6 cellular contexts compared by ENCODE assay signal in the genomic region with DNA sequence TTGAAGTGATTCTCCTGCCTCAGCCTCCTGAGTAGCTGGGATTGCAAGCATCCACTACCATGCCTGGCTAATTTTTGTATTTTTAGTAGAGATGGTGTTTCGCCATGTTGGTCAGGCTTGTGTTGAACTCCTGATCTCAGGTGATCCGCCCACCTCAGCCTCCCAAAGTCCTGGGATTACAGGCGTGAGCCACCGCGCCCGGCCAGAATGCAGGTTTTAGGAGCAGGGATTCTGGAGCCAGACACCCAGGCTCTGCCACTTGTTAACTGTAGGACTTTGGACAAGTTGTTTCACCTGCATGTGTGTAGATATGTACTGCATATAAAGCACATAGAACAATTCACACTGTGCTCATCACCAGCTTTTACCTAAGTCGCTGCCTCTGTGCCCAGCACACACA. TPM values are rescaled to one million over a fixed set of nuclear protein-coding genes. Genes with fewer than 3 reads are reported as not detected.
"Had no signal": no experiment of that assay in that cellular context is flagged by ENCODE, and none has a peak within 500 bp of the region (broad histone marks: within the 10 kb centered on the region; RNA-seq: fewer than 3 reads in every experiment).

No MANE protein-coding gene starts in this region.

RNA-seq across cellular contexts. Expression of a gene that starts 14.7 kb away (rescaled TPM):
- total RNA-seq: K562, M059J, PC-3, Peyer's patch, Right ventricle myocardium superior, SJSA1 had no signal
